ENCODE assay signal across 13 cellular contexts in genomic region chr11:6388747-6389146, GRCh38. TPM values are rescaled to one million over a fixed set of nuclear protein-coding genes. Genes with fewer than 3 reads are reported as not detected.
A peak's percentile ranks its signal among the peaks of the same experiment; 100 is the strongest.
DNase-seq lines count a peak whose midpoint lies in the region; ATAC-seq, FAIRE-seq and TF ChIP-seq lines count a peak whose summit lies in the region.
"Had no signal": no experiment of that assay in that cellular context is flagged by ENCODE, and none has a peak within 500 bp of the region (broad histone marks: within the 10 kb centered on the region; RNA-seq: fewer than 3 reads in every experiment).

No MANE protein-coding gene starts in this region.

- H2AFZ ChIP-seq in Loucy (ENCODE audit: low read length): no peak overlapping the region

- H3K9me3 ChIP-seq in CD4-positive, CD25-positive, alpha-beta regulatory T cell (ENCODE audit: control insufficient read depth in 2 of 2, low read length in 2 of 2): no peaks in the 10 kb centered on the region
- H3K9me3 ChIP-seq in Loucy (ENCODE audit: insufficient read depth, low read depth, low read length) (no peaks in the 10 kb centered on the region), endodermal cell (ENCODE audit: control insufficient read depth, low read length) (no peaks in the 10 kb centered on the region), pancreas (no peaks in the 10 kb centered on the region)

- H3K27me3 Mint-ChIP-seq in CD4-positive, CD25-positive, alpha-beta regulatory T cell: no peaks in the 10 kb centered on the region
- no peaks in the 10 kb centered on the region for H3K27me3 Mint-ChIP-seq in endodermal cell (ENCODE audit: insufficient read depth)

- no peaks in the 10 kb centered on the region for H4K20me1 ChIP-seq in Loucy (ENCODE audit: insufficient read depth, low read length, poor library complexity, severe bottlenecking)

- no peak overlapping the region for H3K4me3 ChIP-seq in CD4-positive, CD25-positive, alpha-beta regulatory T cell (ENCODE audit: low read depth, low read length)
- no peak overlapping the region for H3K4me3 ChIP-seq in Loucy (ENCODE audit: low read length, poor library complexity, severe bottlenecking)
- H3K4me3 ChIP-seq in endodermal cell (ENCODE audit: low read length): peak overlapping the region; percentile 89
- no peak overlapping the region for H3K4me3 ChIP-seq in pancreas

- 0 out of 2 replicates have a peak, but pooled peaks cover 8% of the 10 kb centered on the region for H3K79me2 ChIP-seq in Loucy (ENCODE audit: insufficient read depth, low read length)

- H3K27ac ChIP-seq in CD4-positive, CD25-positive, alpha-beta regulatory T cell (ENCODE audit: insufficient read depth, low read length, poor library complexity, severe bottlenecking): no peak overlapping the region
- no peak overlapping the region for H3K27ac ChIP-seq in endodermal cell (ENCODE audit: low read depth, low read length)
- peak overlapping the region; percentile 82 to 94 (median 92) for H3K27ac ChIP-seq in pancreas

- H3K27me3 ChIP-seq in CD4-positive, CD25-positive, alpha-beta regulatory T cell (ENCODE audit: control insufficient read depth, insufficient read depth, low read length): no peaks in the 10 kb centered on the region
- H3K27me3 ChIP-seq in Loucy (ENCODE audit: insufficient read depth, low read length, poor library complexity, severe bottlenecking): no peaks in the 10 kb centered on the region
- no peaks in the 10 kb centered on the region for H3K27me3 ChIP-seq in endodermal cell (ENCODE audit: control insufficient read depth, insufficient read depth, low read length, poor library complexity, severe bottlenecking)
- H3K27me3 ChIP-seq in pancreas: no peaks in the 10 kb centered on the region

- peaks cover 9% of the 10 kb centered on the region for H3K36me3 ChIP-seq in CD4-positive, CD25-positive, alpha-beta regulatory T cell (ENCODE audit: control insufficient read depth, insufficient read depth, low read length)
- H3K36me3 ChIP-seq in Loucy (ENCODE audit: insufficient read depth, low read length): no peaks in the 10 kb centered on the region
- H3K36me3 ChIP-seq in endodermal cell (ENCODE audit: control insufficient read depth, insufficient read depth, low read length): no peaks in the 10 kb centered on the region
- no peaks in the 10 kb centered on the region for H3K36me3 ChIP-seq in pancreas

- FAIRE-seq in pancreas (lab: Jason Lieb, UNC): no peak
- FAIRE-seq: GM18507 had no signal

- peak overlapping the region; percentile 77 for H3K4me2 ChIP-seq in Loucy (ENCODE audit: low read depth, low read length, poor library complexity, severe bottlenecking)

- ATAC-seq in CD4-positive, CD25-positive, alpha-beta regulatory T cell (ENCODE audit: low read depth in 2 of 2): no peak
- ATAC-seq in pancreas: no peak
- no peak for ATAC-seq in HG03342 (IDR thresholded peaks at IDR 0.05; ENCODE audit: unreplicated experiment)

- no peaks in the 10 kb centered on the region for H3F3A ChIP-seq in Loucy (ENCODE audit: low read depth)

- H3K9me3 Mint-ChIP-seq in CD4-positive, CD25-positive, alpha-beta regulatory T cell: no peaks in the 10 kb centered on the region
- H3K9me3 Mint-ChIP-seq in endodermal cell: no peaks in the 10 kb centered on the region
- H3K9me3 Mint-ChIP-seq: activated T-helper 1 cell treated with anti-CD3 and anti-CD28 coated beads, Interleukin-12 subunit alpha, Interleukin-12 subunit beta, Interleukin-2, Interleukin-4 antibody, amounts not matched to agents 30 ng/mL and 10 ng/mL and 1 ng/mL, durations not matched to agents 14 hours and 24 hours and 36 hours had no signal

- H3K9ac ChIP-seq in Loucy (ENCODE audit: low read depth, low read length, poor library complexity, severe bottlenecking): no peak overlapping the region
- no peak overlapping the region for H3K9ac ChIP-seq in endodermal cell (ENCODE audit: extremely low read depth, low read length, poor library complexity, severe bottlenecking)

- H3K4me3 Mint-ChIP-seq in CD4-positive, CD25-positive, alpha-beta regulatory T cell: peak overlapping the region in 3 of 4 donors; percentile 43 to 97 (median 91)
- peak overlapping the region; percentile 72 for H3K4me3 Mint-ChIP-seq in endodermal cell

- 86 to 100% methylated on average over 1 of the region's 1 CpG for WGBS in endodermal cell (ENCODE audit: insufficient coverage in 1 of 2, insufficient read length in 1 of 2), 2 experiments
- 95% methylated on average over 1 of the region's 1 CpG for WGBS in pancreas, 2 donors

- H3K4me1 ChIP-seq in CD4-positive, CD25-positive, alpha-beta regulatory T cell (ENCODE audit: control insufficient read depth, insufficient read depth, low read length, poor library complexity, severe bottlenecking): peaks cover 40% of the 10 kb centered on the region
- peaks cover 26% of the 10 kb centered on the region for H3K4me1 ChIP-seq in Loucy (ENCODE audit: insufficient read depth, low read length, poor library complexity, severe bottlenecking)
- peaks cover 9% of the 10 kb centered on the region for H3K4me1 ChIP-seq in endodermal cell (ENCODE audit: control insufficient read depth, insufficient read depth, low read length)
- peaks cover 0 to 29% (median 9%) of the 10 kb centered on the region in 3 donors for H3K4me1 ChIP-seq in pancreas

- TF ChIP-seq CTCF in Loucy (conservative IDR thresholded peaks at IDR 0.05; ENCODE audit: low read length): no peak
- TF ChIP-seq CTCF in endodermal cell (conservative IDR thresholded peaks at IDR 0.05): no peak
- no peak for TF ChIP-seq CTCF in pancreas (IDR thresholded peaks at IDR 0.05)

- H3K4me1 Mint-ChIP-seq in CD4-positive, CD25-positive, alpha-beta regulatory T cell: peaks cover 22 to 58% (median 43%) of the 10 kb centered on the region in 4 donors
- peaks cover 31% of the 10 kb centered on the region for H3K4me1 Mint-ChIP-seq in endodermal cell

- intact Hi-C loops in pancreas (cut with DNase I): loop anchor here in 1 of 3 donors (10.0 kb wide), 1 partner anchor 116 kb away; no protein-coding TSS in a partner anchor

- H3K27ac Mint-ChIP-seq in CD4-positive, CD25-positive, alpha-beta regulatory T cell: peak overlapping the region; percentile 26 to 97 (median 90)
- peak overlapping the region; percentile 62 for H3K27ac Mint-ChIP-seq in endodermal cell

- H3K36me3 Mint-ChIP-seq in CD4-positive, CD25-positive, alpha-beta regulatory T cell: peaks cover 10% of the 10 kb centered on the region
- H3K36me3 Mint-ChIP-seq in endodermal cell (ENCODE audit: low read depth): peaks cover 1% of the 10 kb centered on the region

- H3K9me2 ChIP-seq in Loucy (replicated peaks; ENCODE audit: low read depth, low read length): no peaks in the 10 kb centered on the region

- no peak for DNase-seq in CD4-positive, CD25-positive, alpha-beta regulatory T cell
- no peak for DNase-seq in endodermal cell
- DNase-seq in pancreas: no peak
- no peak for DNase-seq in stimulated activated CD4-positive, alpha-beta T cell treated with anti-CD3 and anti-CD28 coated beads, Interleukin-12 subunit alpha, Interleukin-12 subunit beta, amount 100 ng/mL, for 4 hours
- no peak for DNase-seq in SHP77 (lab: John Stamatoyannopoulos, UW)
- DNase-seq in EL: no peak
- DNase-seq: NCI-H1694 treated with DMSO at 0.1 percent for 48 hours; stimulated activated CD4-positive, alpha-beta T cell treated with anti-CD3 and anti-CD28 coated beads, Interleukin-15, amount 100 ng/mL, for 24 hours; stimulated activated naive CD4-positive, alpha-beta T cell treated with Interleukin-2 at 50 U/mL for 16 hours had no signal

RNA-seq across cellular contexts. Expression of gene SMPD1, which starts 1.5 kb away (rescaled TPM):
- 43.7 TPM for total RNA-seq in CD4-positive, CD25-positive, alpha-beta regulatory T cell
- 10 to 100 TPM; 11.4 to 15.7 (median 13.3) TPM for polyA plus RNA-seq in CD4-positive, CD25-positive, alpha-beta regulatory T cell
- total RNA-seq in endodermal cell (10 to 100 TPM in 1 of 2 donors, 1 to 10 TPM in 1; 9.4 to 28.7 TPM), pancreas (10 to 100 TPM; 19.4 to 32.3 (median 28.4) TPM)
- polyA plus RNA-seq in endodermal cell (2013, experiment 1 of 2): 18.4 TPM
- 18.3 TPM for polyA plus RNA-seq in endodermal cell (2013, experiment 2 of 2)
- polyA plus RNA-seq in pancreas: 10 to 100 TPM; 30.6 to 62.0 TPM

RNA-seq across cellular contexts. Expression of gene APBB1, which starts 30.1 kb away (rescaled TPM):
- 95.8 TPM for total RNA-seq in CD4-positive, CD25-positive, alpha-beta regulatory T cell
- 100 to 1,000 TPM in 3 of 4 donors, 10 to 100 TPM in 1; 89.0 to 134 (median 121) TPM for polyA plus RNA-seq in CD4-positive, CD25-positive, alpha-beta regulatory T cell
- total RNA-seq in endodermal cell (10 to 100 TPM; 51.5 to 51.6 TPM), pancreas (10 to 100 TPM; 11.4 to 23.0 (median 13.9) TPM)
- polyA plus RNA-seq in endodermal cell (2013, experiment 1 of 2): 58.5 TPM
- polyA plus RNA-seq in endodermal cell (2013, experiment 2 of 2): 58.3 TPM
- polyA plus RNA-seq in pancreas: 10 to 100 TPM; 22.7 to 69.3 TPM

RNA-seq across cellular contexts. Expression of gene HPX, which starts 52.0 kb away (rescaled TPM):
- 1.5 TPM for total RNA-seq in CD4-positive, CD25-positive, alpha-beta regulatory T cell
- polyA plus RNA-seq in CD4-positive, CD25-positive, alpha-beta regulatory T cell: not detected
- 1 to 10 TPM; 3.9 to 6.0 TPM for total RNA-seq in endodermal cell
- polyA plus RNA-seq in endodermal cell (2013, experiment 1 of 2): 2.6 TPM
- 2.3 TPM for polyA plus RNA-seq in endodermal cell (2013, experiment 2 of 2)
- 1 to 10 TPM in 5 of 6 donors, under 1 TPM in 1; 0.91 to 4.1 (median 1.8) TPM for total RNA-seq in pancreas
- polyA plus RNA-seq in pancreas: 1 to 10 TPM; 4.2 to 5.2 TPM
- total RNA-seq: activated T-helper 1 cell treated with anti-CD3 and anti-CD28 coated beads, Interleukin-12 subunit alpha, Interleukin-12 subunit beta, Interleukin-2, Interleukin-4 antibody, amounts not matched to agents 30 ng/mL and 10 ng/mL and 1 ng/mL, durations not matched to agents 14 hours and 24 hours and 36 hours had no signal

Comparison
In these comparisons a context has a peak if more than half of its experiments do, and no peak if none do; other contexts are left out.
1. H3K27ac ChIP-seq: peak in pancreas (4 of 4); none in CD4-positive, CD25-positive, alpha-beta regulatory T cell (single experiment) and endodermal cell (single experiment).